Comparison of ENCODE assay signal across 8 cellular contexts in the genomic region with DNA sequence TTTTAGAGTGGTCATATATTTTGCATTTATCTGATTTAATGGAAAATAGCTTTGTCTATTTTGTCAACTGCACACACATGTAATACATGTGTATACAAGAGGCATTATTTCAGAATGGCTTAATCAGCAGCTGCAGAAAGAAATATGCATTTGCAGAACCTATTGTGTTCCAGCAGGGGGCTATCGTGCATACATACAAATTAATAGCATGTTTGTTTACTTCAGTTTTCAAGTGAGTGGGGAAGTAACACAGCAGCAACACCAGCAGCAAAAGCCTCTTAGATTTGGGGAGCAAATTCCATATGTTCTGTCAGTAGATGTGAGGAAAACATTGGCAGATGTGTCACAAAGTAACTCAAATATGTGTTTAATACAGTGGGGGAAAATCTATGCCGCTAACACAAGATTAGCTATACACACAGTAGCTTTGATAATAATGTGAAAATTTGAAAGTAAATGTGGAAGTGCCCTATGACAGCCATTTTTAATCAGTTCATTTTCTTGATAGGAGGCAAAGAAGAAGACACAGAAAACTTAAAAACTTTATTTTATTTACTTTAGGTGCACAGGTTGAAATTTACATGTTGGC.
DNase-seq lines count a peak whose midpoint lies in the region; ATAC-seq, FAIRE-seq and TF ChIP-seq lines count a peak whose summit lies in the region.

No MANE protein-coding gene starts in this region.

- FAIRE-seq in D721Med (lab: Jason Lieb, UNC), result peak; percentile 100

- H3F3A ChIP-seq in PC-3 (ENCODE audit: low read length, unreplicated experiment), result no peaks in the 10 kb centered on the region

- H3K27ac Mint-ChIP-seq in endodermal cell, result no peak overlapping the region
- no peak overlapping the region for H3K27ac Mint-ChIP-seq in naive thymus-derived CD4-positive, alpha-beta T cell

- H3K27me3 Mint-ChIP-seq in endodermal cell (ENCODE audit: insufficient read depth), result no peaks in the 10 kb centered on the region
- H3K27me3 Mint-ChIP-seq in naive thymus-derived CD4-positive, alpha-beta T cell, result no peaks in the 10 kb centered on the region

- POLR2A ChIA-PET in PC-3 (lab: Charles Lee; ENCODE audit: unreplicated experiment), result no interaction called here
- POLR2A ChIA-PET in naive thymus-derived CD4-positive, alpha-beta T cell (lab: Charles Lee), result interaction anchor here (0.6 kb wide), 2 partner anchors 79 to 445 kb away, joined by 3 to 5 read pairs; no protein-coding TSS in a partner anchor

- H3K4me3 ChIP-seq in PC-3 (ENCODE audit: low read length) (no peak overlapping the region), endodermal cell (ENCODE audit: low read length) (no peak overlapping the region)
- H3K4me3 ChIP-seq in naive thymus-derived CD4-positive, alpha-beta T cell (ENCODE audit: low read length), result no peak overlapping the region

- WGBS in endodermal cell (ENCODE audit: insufficient coverage in 1 of 2, insufficient read length in 1 of 2), 2 experiments, result 83% methylated on average over 2 of the region's 2 CpGs; no CpG with 5 or more reads in 1 of the 2 experiments

- no peak overlapping the region for H3K4me2 ChIP-seq in PC-3 (ENCODE audit: low read length)

- H3K9me3 Mint-ChIP-seq in endodermal cell, result no peaks in the 10 kb centered on the region
- no peaks in the 10 kb centered on the region for H3K9me3 Mint-ChIP-seq in naive thymus-derived CD4-positive, alpha-beta T cell

- H2AFZ ChIP-seq in PC-3 (ENCODE audit: low read length), result no peak overlapping the region

- H3K4me3 Mint-ChIP-seq in endodermal cell, result no peak overlapping the region
- no peak overlapping the region for H3K4me3 Mint-ChIP-seq in naive thymus-derived CD4-positive, alpha-beta T cell

- ATAC-seq in GM21381 (IDR thresholded peaks at IDR 0.05; ENCODE audit: unreplicated experiment) (peak; percentile 58), PC-3 (peak; percentile 72), HG03565 (IDR thresholded peaks at IDR 0.05; ENCODE audit: unreplicated experiment) (no peak)
- peak; percentile 75 for ATAC-seq in naive thymus-derived CD4-positive, alpha-beta T cell

- DNase-seq in D721Med (ENCODE audit: insufficient read length, low spot score) (no peak), LHCN-M2 (ENCODE audit: low read depth) (peak; percentile 59), PC-3 (peak; percentile 68), endodermal cell (peak; percentile 47), T-helper 9 cell (no peak)
- peak in 5 of 9 donors; percentile 10 to 27 (median 19) for DNase-seq in naive thymus-derived CD4-positive, alpha-beta T cell

- H3K9ac ChIP-seq in PC-3 (ENCODE audit: low read length), result no peak overlapping the region
- H3K9ac ChIP-seq in endodermal cell (ENCODE audit: extremely low read depth, low read length, poor library complexity, severe bottlenecking), result no peak overlapping the region

- intact Hi-C loops in PC-3 (cut with micrococcal nuclease), result loop anchor here (1.0 to 10.0 kb wide), 5 partner anchors 21 to 568 kb away; no protein-coding TSS in a partner anchor
- intact Hi-C loops in naive thymus-derived CD4-positive, alpha-beta T cell (cut with micrococcal nuclease), result loop anchor here in 1 of 2 donors (1.0 to 5.0 kb wide), 3 partner anchors 218 to 693 kb away; no protein-coding TSS in a partner anchor

- no peaks in the 10 kb centered on the region for H3K36me3 Mint-ChIP-seq in endodermal cell (ENCODE audit: low read depth)
- no peaks in the 10 kb centered on the region for H3K36me3 Mint-ChIP-seq in naive thymus-derived CD4-positive, alpha-beta T cell

- H3K4me1 ChIP-seq in PC-3 (ENCODE audit: insufficient read depth, low read length) (no peaks in the 10 kb centered on the region), endodermal cell (ENCODE audit: control insufficient read depth, insufficient read depth, low read length) (peaks cover 3% of the 10 kb centered on the region)
- peaks cover 0 to 14% of the 10 kb centered on the region in 2 donors for H3K4me1 ChIP-seq in naive thymus-derived CD4-positive, alpha-beta T cell (ENCODE audit: control insufficient read depth in 2 of 2, insufficient read depth in 2 of 2, low read length in 2 of 2)

- H3K4me1 Mint-ChIP-seq in endodermal cell, result peaks cover 21% of the 10 kb centered on the region
- peaks cover 7 to 28% (median 19%) of the 10 kb centered on the region in 7 donors for H3K4me1 Mint-ChIP-seq in naive thymus-derived CD4-positive, alpha-beta T cell

- CTCF ChIA-PET in PC-3 (lab: Charles Lee), result interaction anchor here (0.5 to 0.9 kb wide), 3 partner anchors 51 to 569 kb away, joined by 3 to 4 read pairs (median 4); no protein-coding TSS in a partner anchor
- CTCF ChIA-PET in naive thymus-derived CD4-positive, alpha-beta T cell (lab: Charles Lee), result interaction anchor here (0.6 to 1.3 kb wide), 4 partner anchors 11 to 378 kb away, joined by 3 read pairs; no protein-coding TSS in a partner anchor

- BruUV-seq in PC-3 (replicated peaks; lab: Mats Ljungman, UMichigan), result no TSS peak

- peak; percentile 87 for TF ChIP-seq CTCF in D721Med (IDR thresholded peaks at IDR 0.05; ENCODE audit: insufficient read depth, missing control alignments)
- peak; percentile 85 for TF ChIP-seq CTCF in PC-3 (conservative IDR thresholded peaks at IDR 0.05; ENCODE audit: low read depth, low read length)
- peak; percentile 77 for TF ChIP-seq CTCF in endodermal cell (conservative IDR thresholded peaks at IDR 0.05)

- no peaks in the 10 kb centered on the region for H3K27me3 ChIP-seq in PC-3 (ENCODE audit: low read length)
- no peaks in the 10 kb centered on the region for H3K27me3 ChIP-seq in endodermal cell (ENCODE audit: control insufficient read depth, insufficient read depth, low read length, poor library complexity, severe bottlenecking)
- no peaks in the 10 kb centered on the region for H3K27me3 ChIP-seq in naive thymus-derived CD4-positive, alpha-beta T cell (ENCODE audit: control insufficient read depth in 2 of 2, insufficient read depth in 2 of 2, low read length in 2 of 2)

- H3K79me2 ChIP-seq in PC-3 (ENCODE audit: low read length), result no peaks in the 10 kb centered on the region

- H3K27ac ChIP-seq in PC-3 (ENCODE audit: low read length), result no peak overlapping the region
- H3K27ac ChIP-seq in endodermal cell (ENCODE audit: low read depth, low read length), result no peak overlapping the region
- H3K27ac ChIP-seq in naive thymus-derived CD4-positive, alpha-beta T cell (ENCODE audit: low read depth, low read length), result no peak overlapping the region

- H3K36me3 ChIP-seq in PC-3 (ENCODE audit: low read depth, low read length) (no peaks in the 10 kb centered on the region), endodermal cell (ENCODE audit: control insufficient read depth, insufficient read depth, low read length) (no peaks in the 10 kb centered on the region)
- no peaks in the 10 kb centered on the region for H3K36me3 ChIP-seq in naive thymus-derived CD4-positive, alpha-beta T cell (ENCODE audit: control insufficient read depth in 2 of 3, insufficient read depth in 3 of 3, low read length in 3 of 3)

- no peaks in the 10 kb centered on the region for H3K9me3 ChIP-seq in PC-3 (ENCODE audit: low read length)
- H3K9me3 ChIP-seq in endodermal cell (ENCODE audit: control insufficient read depth, low read length), result no peaks in the 10 kb centered on the region
- H3K9me3 ChIP-seq in naive thymus-derived CD4-positive, alpha-beta T cell (ENCODE audit: control insufficient read depth in 2 of 3, low read length in 3 of 3), result no peaks in the 10 kb centered on the region

- H3K9me2 ChIP-seq in PC-3 (replicated peaks; ENCODE audit: low read length), result no peaks in the 10 kb centered on the region

- H4K20me1 ChIP-seq in PC-3 (ENCODE audit: low read length), result no peaks in the 10 kb centered on the region

Comparison
In these comparisons a context has a peak if more than half of its experiments do, and no peak if none do; other contexts are left out.
1. DNase-seq: peak in LHCN-M2 (single experiment), PC-3 (single experiment), endodermal cell (single experiment) and naive thymus-derived CD4-positive, alpha-beta T cell (5 of 9); none in D721Med (single experiment) and T-helper 9 cell (single experiment).
2. Peak in every context shown above with its lines, with median percentiles within 50 percentile points of each other: CTCF ChIP-seq.